ENCODE assay signal across 26 cellular contexts in the genomic region with DNA sequence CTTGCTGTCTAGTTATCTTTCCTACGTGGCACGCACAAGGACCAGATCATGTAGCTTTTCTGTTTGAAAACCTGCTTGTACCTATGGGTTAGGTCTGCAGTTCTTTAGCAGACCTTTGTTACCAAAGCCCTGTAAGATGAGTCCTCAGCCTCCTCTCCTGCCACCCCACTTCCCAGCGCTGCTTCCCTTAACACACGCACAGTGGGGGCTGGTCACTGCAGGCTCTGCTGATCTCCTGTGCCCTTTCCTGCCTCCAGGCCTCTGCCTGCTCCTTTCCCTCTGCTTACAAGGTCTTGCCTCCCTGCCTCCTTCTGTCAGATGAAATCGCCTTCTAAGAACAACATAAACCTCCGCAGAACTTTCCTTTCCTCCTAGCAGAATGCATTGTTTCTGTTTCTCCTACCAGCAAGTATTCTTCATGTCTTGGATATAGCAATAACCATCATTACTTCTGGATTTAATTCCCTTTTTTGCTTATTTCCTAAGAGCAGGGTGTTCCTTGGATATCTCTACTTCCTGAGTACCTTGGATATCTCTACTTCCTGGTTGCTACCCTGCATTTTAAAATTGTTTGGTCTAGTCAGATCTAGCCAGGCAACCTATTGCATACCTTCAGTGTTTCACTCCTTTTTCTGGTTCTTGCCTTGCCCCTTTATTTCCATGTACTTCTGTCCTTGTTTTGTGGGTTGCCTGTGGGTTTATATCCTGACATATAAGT.
A peak's percentile ranks its signal among the peaks of the same experiment; 100 is the strongest.
DNase-seq lines count a peak whose midpoint lies in the region; ATAC-seq, FAIRE-seq and TF ChIP-seq lines count a peak whose summit lies in the region.
"Had no signal": no experiment of that assay in that cellular context is flagged by ENCODE, and none has a peak within 500 bp of the region (broad histone marks: within the 10 kb centered on the region; RNA-seq: fewer than 3 reads in every experiment).

No MANE protein-coding gene starts in this region.

- H3K27me3 Mint-ChIP-seq in activated CD4-positive, alpha-beta T cell treated with anti-CD3 and anti-CD28 coated beads, Interleukin-2, amount 10 ng/mL, durations not matched to agents 7 days and 5 days, result no peaks in the 10 kb centered on the region
- no peaks in the 10 kb centered on the region for H3K27me3 Mint-ChIP-seq in activated CD4-positive, alpha-beta T cell treated with anti-CD3 and anti-CD28 coated beads, Interleukin-2, amount 10 ng/mL, durations not matched to agents 24 days and 14 days
- no peaks in the 10 kb centered on the region for H3K27me3 Mint-ChIP-seq in T-helper 17 cell
- no peaks in the 10 kb centered on the region for H3K27me3 Mint-ChIP-seq in mesothelial cell of epicardium (ENCODE audit: low read depth)
- H3K27me3 Mint-ChIP-seq in CD4-positive, alpha-beta memory T cell, result no peaks in the 10 kb centered on the region

- no peak for DNase-seq in activated CD4-positive, alpha-beta T cell treated with anti-CD3 and anti-CD28 coated beads, Interleukin-2, amount 10 ng/mL, durations not matched to agents 7 days and 5 days
- DNase-seq in activated CD4-positive, alpha-beta T cell treated with anti-CD3 and anti-CD28 coated beads, Interleukin-2, amount 10 ng/mL, durations not matched to agents 24 days and 14 days, result no peak
- DNase-seq in T-helper 17 cell (no peak), mesothelial cell of epicardium (ENCODE audit: low spot score in 2 of 2, unreplicated experiment in 2 of 2) (no peak), frontal cortex (ENCODE audit: low spot score in 2 of 2) (no peak), NCI-H1417 (lab: John Stamatoyannopoulos, UW) (no peak)
- no peak for DNase-seq in CD4-positive, alpha-beta memory T cell
- DNase-seq: 8988T; activated CD4-positive, alpha-beta T cell treated with anti-CD3 and anti-CD28 coated beads, Interleukin-2, amount 50 U/mL, for 48 hours; activated naive CD4-positive, alpha-beta T cell treated with Interleukin-2 at 50 U/mL for 16 hours; activated T-cell treated with anti-CD3 and anti-CD28 coated beads for 4 hours; aorta; Calu3; caudate nucleus; heart right ventricle; midbrain; NCI-H1092 treated with DMSO at 0.1 percent for 48 hours; NCI-H2081; small intestine; stimulated activated naive CD4-positive, alpha-beta T cell treated with Interleukin-2 at 50 U/mL for 16 hours; thyroid gland had no signal

- CTCF ChIA-PET in activated CD4-positive, alpha-beta T cell treated with anti-CD3 and anti-CD28 coated beads, Interleukin-2, amount 10 ng/mL, durations not matched to agents 7 days and 5 days (lab: Charles Lee), result no interaction called here
- CTCF ChIA-PET in CD4-positive, alpha-beta memory T cell (lab: Charles Lee; ENCODE audit: partially characterized antibody), result no interaction called here

- H3K36me3 Mint-ChIP-seq in activated CD4-positive, alpha-beta T cell treated with anti-CD3 and anti-CD28 coated beads, Interleukin-2, amount 10 ng/mL, durations not matched to agents 7 days and 5 days (ENCODE audit: low read depth), result peaks cover 2% of the 10 kb centered on the region
- no peaks in the 10 kb centered on the region for H3K36me3 Mint-ChIP-seq in activated CD4-positive, alpha-beta T cell treated with anti-CD3 and anti-CD28 coated beads, Interleukin-2, amount 10 ng/mL, durations not matched to agents 24 days and 14 days (ENCODE audit: low read depth)
- peaks cover 16% of the 10 kb centered on the region for H3K36me3 Mint-ChIP-seq in T-helper 17 cell (ENCODE audit: low read depth)
- H3K36me3 Mint-ChIP-seq in mesothelial cell of epicardium, result peaks cover 19% of the 10 kb centered on the region
- H3K36me3 Mint-ChIP-seq in CD4-positive, alpha-beta memory T cell, result peaks cover 29 to 30% of the 10 kb centered on the region in 2 donors

- peak overlapping the region; percentile 50 for H3K27ac Mint-ChIP-seq in activated CD4-positive, alpha-beta T cell treated with anti-CD3 and anti-CD28 coated beads, Interleukin-2, amount 10 ng/mL, durations not matched to agents 7 days and 5 days
- no peak overlapping the region for H3K27ac Mint-ChIP-seq in activated CD4-positive, alpha-beta T cell treated with anti-CD3 and anti-CD28 coated beads, Interleukin-2, amount 10 ng/mL, durations not matched to agents 24 days and 14 days
- H3K27ac Mint-ChIP-seq in T-helper 17 cell, result peak overlapping the region; percentile 63
- peak overlapping the region; percentile 22 for H3K27ac Mint-ChIP-seq in mesothelial cell of epicardium
- H3K27ac Mint-ChIP-seq in CD4-positive, alpha-beta memory T cell, result peak overlapping the region in 3 of 7 donors; percentile 15 to 25 (median 19)

- intact Hi-C loops in activated CD4-positive, alpha-beta T cell treated with anti-CD3 and anti-CD28 coated beads, Interleukin-2, amount 10 ng/mL, durations not matched to agents 24 days and 14 days (cut with micrococcal nuclease), result no loop called here
- intact Hi-C loops in CD4-positive, alpha-beta memory T cell (cut with micrococcal nuclease), result no loop called here

- no peaks in the 10 kb centered on the region for H3K9me3 Mint-ChIP-seq in activated CD4-positive, alpha-beta T cell treated with anti-CD3 and anti-CD28 coated beads, Interleukin-2, amount 10 ng/mL, durations not matched to agents 7 days and 5 days
- H3K9me3 Mint-ChIP-seq in activated CD4-positive, alpha-beta T cell treated with anti-CD3 and anti-CD28 coated beads, Interleukin-2, amount 10 ng/mL, durations not matched to agents 24 days and 14 days, result no peaks in the 10 kb centered on the region
- no peaks in the 10 kb centered on the region for H3K9me3 Mint-ChIP-seq in mesothelial cell of epicardium
- no peaks in the 10 kb centered on the region for H3K9me3 Mint-ChIP-seq in CD4-positive, alpha-beta memory T cell

- no peak for TF ChIP-seq CTCF in mesothelial cell of epicardium (IDR thresholded peaks at IDR 0.05; ENCODE audit: unreplicated experiment)

- H3K4me1 ChIP-seq in CD4-positive, alpha-beta memory T cell (ENCODE audit: insufficient read depth, low read length), result peaks cover 13% of the 10 kb centered on the region

- no peaks in the 10 kb centered on the region for H3K36me3 ChIP-seq in CD4-positive, alpha-beta memory T cell (ENCODE audit: insufficient read depth, low read length)
- H3K36me3 ChIP-seq: heart right ventricle, Peyer's patch, SJSA1, thyroid gland had no signal

- no peak overlapping the region for H3K4me3 ChIP-seq in CD4-positive, alpha-beta memory T cell (ENCODE audit: low read length in 2 of 2)
- H3K4me3 ChIP-seq: heart right ventricle, Peyer's patch, SJSA1, thyroid gland had no signal

- no peak overlapping the region for H3K27ac ChIP-seq in CD4-positive, alpha-beta memory T cell (ENCODE audit: low read depth, low read length)
- H3K27ac ChIP-seq: epithelial cell of prostate, heart right ventricle, Peyer's patch, SJSA1, thyroid gland had no signal

- H3K27me3 ChIP-seq in CD4-positive, alpha-beta memory T cell (ENCODE audit: insufficient read depth, low read length), result no peaks in the 10 kb centered on the region
- H3K27me3 ChIP-seq: heart right ventricle, Peyer's patch, SJSA1, thyroid gland had no signal

- no peaks in the 10 kb centered on the region for H3K9me3 ChIP-seq in T-helper 17 cell (ENCODE audit: control insufficient read depth, low read length, poor library complexity, severe bottlenecking)
- H3K9me3 ChIP-seq in CD4-positive, alpha-beta memory T cell (ENCODE audit: control insufficient read depth in 1 of 2, low read length in 2 of 2), result no peaks in the 10 kb centered on the region
- H3K9me3 ChIP-seq: heart right ventricle, Peyer's patch, SJSA1, thyroid gland had no signal

- no peak overlapping the region for H3K4me3 Mint-ChIP-seq in activated CD4-positive, alpha-beta T cell treated with anti-CD3 and anti-CD28 coated beads, Interleukin-2, amount 10 ng/mL, durations not matched to agents 7 days and 5 days
- no peak overlapping the region for H3K4me3 Mint-ChIP-seq in activated CD4-positive, alpha-beta T cell treated with anti-CD3 and anti-CD28 coated beads, Interleukin-2, amount 10 ng/mL, durations not matched to agents 24 days and 14 days
- H3K4me3 Mint-ChIP-seq in T-helper 17 cell (no peak overlapping the region), mesothelial cell of epicardium (no peak overlapping the region)
- peak overlapping the region in 2 of 8 donors; percentile 5 to 23 for H3K4me3 Mint-ChIP-seq in CD4-positive, alpha-beta memory T cell

- POLR2A ChIA-PET in activated CD4-positive, alpha-beta T cell treated with anti-CD3 and anti-CD28 coated beads, Interleukin-2, amount 10 ng/mL, durations not matched to agents 7 days and 5 days (lab: Charles Lee), result no interaction called here
- POLR2A ChIA-PET in CD4-positive, alpha-beta memory T cell (lab: Charles Lee; ENCODE audit: partially characterized antibody), result no interaction called here

- FAIRE-seq in frontal cortex (lab: Jason Lieb, UNC), result no peak
- FAIRE-seq: small intestine had no signal

- H3K4me1 Mint-ChIP-seq in activated CD4-positive, alpha-beta T cell treated with anti-CD3 and anti-CD28 coated beads, Interleukin-2, amount 10 ng/mL, durations not matched to agents 7 days and 5 days, result peaks cover 14% of the 10 kb centered on the region
- H3K4me1 Mint-ChIP-seq in activated CD4-positive, alpha-beta T cell treated with anti-CD3 and anti-CD28 coated beads, Interleukin-2, amount 10 ng/mL, durations not matched to agents 24 days and 14 days, result peaks cover 8% of the 10 kb centered on the region
- H3K4me1 Mint-ChIP-seq in T-helper 17 cell (peaks cover 25% of the 10 kb centered on the region), mesothelial cell of epicardium (peaks cover 12% of the 10 kb centered on the region)
- H3K4me1 Mint-ChIP-seq in CD4-positive, alpha-beta memory T cell, result peaks cover 20 to 30% (median 28%) of the 10 kb centered on the region in 4 donors

- ATAC-seq in T-helper 17 cell, result no peak
- no peak for ATAC-seq in GM21529 (IDR thresholded peaks at IDR 0.05; ENCODE audit: unreplicated experiment)
- ATAC-seq: heart right ventricle, left lobe of liver had no signal
